Comparison of ENCODE assay signal across 7 cellular contexts in genomic region chr7:129225931-129226572, GRCh38. TPM values are rescaled to one million over a fixed set of nuclear protein-coding genes. Genes with fewer than 3 reads are reported as not detected.
DNase-seq lines count a peak whose midpoint lies in the region; ATAC-seq, FAIRE-seq and TF ChIP-seq lines count a peak whose summit lies in the region.

No MANE protein-coding gene starts in this region.

- H3K27ac Mint-ChIP-seq in endothelial cell (ENCODE audit: unreplicated experiment) (no peak overlapping the region), osteocyte (ENCODE audit: unreplicated experiment) (peak overlapping the region; percentile 78)

- no peaks in the 10 kb centered on the region for H3K9me2 ChIP-seq in PC-3 (replicated peaks; ENCODE audit: low read length)

- peak overlapping the region; percentile 83 for H3K4me2 ChIP-seq in PC-3 (ENCODE audit: low read length)

- POLR2A ChIA-PET in PC-3 (lab: Charles Lee; ENCODE audit: unreplicated experiment), result interaction anchor here (0.8 kb wide), 1 partner anchor 53 kb away, joined by 4 read pairs; no protein-coding TSS in a partner anchor

- TF ChIP-seq CTCF in PC-3 (conservative IDR thresholded peaks at IDR 0.05; ENCODE audit: low read depth, low read length) (no peak), endothelial cell (IDR thresholded peaks at IDR 0.05; ENCODE audit: unreplicated experiment) (no peak), osteocyte (IDR thresholded peaks at IDR 0.05) (no peak)

- ATAC-seq in PC-3 (peak; percentile 4), HG02852 (IDR thresholded peaks at IDR 0.05; ENCODE audit: unreplicated experiment) (no peak)

- H3K27ac ChIP-seq in PC-3 (ENCODE audit: low read length), result no peak overlapping the region

- no peak for FAIRE-seq in frontal cortex (lab: Jason Lieb, UNC)

- CTCF ChIA-PET in PC-3 (lab: Charles Lee), result interaction anchor here (0.6 to 0.9 kb wide), 2 partner anchors 72 to 134 kb away, joined by 3 to 5 read pairs; no protein-coding TSS in a partner anchor

- peak overlapping the region; percentile 63 for H3K9ac ChIP-seq in PC-3 (ENCODE audit: low read length)

- no peaks in the 10 kb centered on the region for H4K20me1 ChIP-seq in PC-3 (ENCODE audit: low read length)

- DNase-seq in H7 (no peak), PC-3 (no peak), endothelial cell (ENCODE audit: low spot score) (no peak), osteocyte (ENCODE audit: extremely low spot score, unreplicated experiment) (no peak), amniotic stem cell (lab: John Stamatoyannopoulos, UW) (no peak), frontal cortex (ENCODE audit: low spot score in 2 of 2) (no peak)

- no peaks in the 10 kb centered on the region for H3K27me3 ChIP-seq in H7 (ENCODE audit: control insufficient read depth, insufficient read depth, low read length)
- no peaks in the 10 kb centered on the region for H3K27me3 ChIP-seq in PC-3 (ENCODE audit: low read length)

- no peaks in the 10 kb centered on the region for H3K36me3 Mint-ChIP-seq in endothelial cell (ENCODE audit: low read depth, unreplicated experiment)
- H3K36me3 Mint-ChIP-seq in osteocyte (ENCODE audit: unreplicated experiment), result no peaks in the 10 kb centered on the region

- H3K4me3 Mint-ChIP-seq in endothelial cell (ENCODE audit: unreplicated experiment), result peak overlapping the region; percentile 90
- H3K4me3 Mint-ChIP-seq in osteocyte (ENCODE audit: unreplicated experiment), result peak overlapping the region; percentile 93

- peak overlapping the region; percentile 94 for H2AFZ ChIP-seq in PC-3 (ENCODE audit: low read length)

- H3K27me3 Mint-ChIP-seq in endothelial cell (ENCODE audit: unreplicated experiment) (peaks cover 9% of the 10 kb centered on the region), osteocyte (ENCODE audit: unreplicated experiment) (no peaks in the 10 kb centered on the region)

- intact Hi-C loops in PC-3 (cut with micrococcal nuclease), result no loop called here

- peaks cover 22% of the 10 kb centered on the region for H3K4me1 ChIP-seq in PC-3 (ENCODE audit: insufficient read depth, low read length)

- H3K9me3 Mint-ChIP-seq in endothelial cell (ENCODE audit: unreplicated experiment), result no peaks in the 10 kb centered on the region
- H3K9me3 Mint-ChIP-seq in osteocyte (ENCODE audit: unreplicated experiment), result no peaks in the 10 kb centered on the region

- H3K79me2 ChIP-seq in PC-3 (ENCODE audit: low read length), result peaks cover 35% of the 10 kb centered on the region

- H3K4me1 Mint-ChIP-seq in endothelial cell (ENCODE audit: unreplicated experiment) (peaks cover 32% of the 10 kb centered on the region), osteocyte (ENCODE audit: unreplicated experiment) (peaks cover 17% of the 10 kb centered on the region)

- H3K36me3 ChIP-seq in H7 (replicated peaks; ENCODE audit: control insufficient read depth, insufficient read depth, low read length) (no peaks in the 10 kb centered on the region), PC-3 (ENCODE audit: low read depth, low read length) (no peaks in the 10 kb centered on the region)

- peak overlapping the region; percentile 86 for H3K4me3 ChIP-seq in H7 (ENCODE audit: insufficient read depth, low read depth, low read length)
- H3K4me3 ChIP-seq in PC-3 (ENCODE audit: low read length), result peak overlapping the region; percentile 82

- no peaks in the 10 kb centered on the region for H3K9me3 ChIP-seq in PC-3 (ENCODE audit: low read length)

- BruUV-seq in PC-3 (replicated peaks; lab: Mats Ljungman, UMichigan), result TSS peak; percentile 55

- H3F3A ChIP-seq in PC-3 (ENCODE audit: low read length, unreplicated experiment), result no peaks in the 10 kb centered on the region

RNA-seq across cellular contexts. Expression of gene AHCYL2, which starts 1.2 kb away (rescaled TPM):
- 14.2 and 26.9 TPM in 2 replicates for total RNA-seq in H7 (2014; rRNA removed; shearing (Covaris generic))
- total RNA-seq in PC-3 (2014; rRNA removed) (7.9 and 9.2 TPM in 2 replicates), endothelial cell (ENCODE audit: unreplicated experiment) (19.9 TPM), osteocyte (19.0 and 19.9 TPM in 2 replicates), frontal cortex (15.9 TPM)

RNA-seq across cellular contexts. Expression of gene SMO, which starts 37.6 kb away (rescaled TPM):
- total RNA-seq in H7 (2014; rRNA removed; shearing (Covaris generic)), result 44.9 and 49.6 TPM in 2 replicates
- 15.5 and 15.7 TPM in 2 replicates for total RNA-seq in PC-3 (2014; rRNA removed)
- 17.4 TPM for total RNA-seq in endothelial cell (ENCODE audit: unreplicated experiment)
- total RNA-seq in osteocyte, result 40.2 and 41.6 TPM in 2 replicates
- total RNA-seq in frontal cortex, result 8.6 TPM
